In the genomic region with DNA sequence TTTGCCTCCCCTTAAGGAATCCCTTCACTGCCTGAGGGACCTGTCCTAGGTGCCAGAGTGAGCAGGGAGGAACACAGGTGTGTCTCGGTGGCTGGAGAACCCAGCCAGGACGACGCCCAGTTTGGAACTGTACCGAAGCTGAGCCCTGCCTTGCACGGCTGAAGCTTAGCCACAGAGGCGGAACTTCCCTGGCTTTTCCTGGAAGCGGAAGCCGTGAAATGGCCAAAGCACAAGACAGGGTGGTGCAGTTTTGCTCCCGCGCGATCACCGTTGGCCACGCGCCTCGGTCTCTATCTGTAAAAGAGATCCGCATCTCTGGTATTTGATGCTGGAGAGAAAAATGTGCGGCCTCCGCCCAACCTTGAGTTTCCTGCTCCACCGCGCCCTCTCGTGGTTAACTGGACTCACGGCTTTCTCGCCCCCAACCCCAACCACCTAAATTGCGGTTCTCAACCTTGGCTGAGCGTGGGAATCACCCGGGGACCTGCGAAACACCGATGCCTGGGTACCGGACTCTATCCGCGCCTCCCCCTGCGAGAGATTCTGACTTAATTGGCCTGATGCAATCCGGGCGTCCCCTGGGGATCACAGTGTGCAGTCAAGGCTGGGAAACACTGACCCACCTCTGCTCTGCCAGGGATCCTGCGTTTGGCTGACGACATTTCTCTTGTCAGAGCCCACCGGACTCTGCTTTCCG, we compare ENCODE assay signal across 8 cellular contexts.
DNase-seq lines count a peak whose midpoint lies in the region; ATAC-seq and TF ChIP-seq lines count a peak whose summit lies in the region.

No MANE protein-coding gene starts in this region.

- no peaks in the 10 kb centered on the region for H3K36me3 Mint-ChIP-seq in activated naive CD4-positive, alpha-beta T cell treated with anti-CD3 and anti-CD28 coated beads for 36 hours (ENCODE audit: low read depth)

- no peak overlapping the region for H3K27ac Mint-ChIP-seq in activated naive CD4-positive, alpha-beta T cell treated with anti-CD3 and anti-CD28 coated beads for 36 hours

- no peaks in the 10 kb centered on the region for H3K9me3 Mint-ChIP-seq in activated naive CD4-positive, alpha-beta T cell treated with anti-CD3 and anti-CD28 coated beads for 36 hours

- H3K27me3 Mint-ChIP-seq in activated naive CD4-positive, alpha-beta T cell treated with anti-CD3 and anti-CD28 coated beads for 36 hours (ENCODE audit: low read depth) = peaks cover 3% of the 10 kb centered on the region

- CTCF ChIA-PET in activated naive CD4-positive, alpha-beta T cell treated with anti-CD3 and anti-CD28 coated beads for 36 hours (lab: Charles Lee) = interaction anchor here (0.6 to 2.9 kb wide), 8 partner anchors 14 to 154 kb away, joined by 3 to 28 read pairs (median 4); no protein-coding TSS in a partner anchor

- intact Hi-C loops in activated naive CD4-positive, alpha-beta T cell treated with anti-CD3 and anti-CD28 coated beads for 36 hours (cut with micrococcal nuclease) = loop anchor here (1.0 to 2.0 kb wide), 4 partner anchors 105 to 393 kb away; partner anchors contain the start of gene MFGE8

- H3K4me1 Mint-ChIP-seq in activated naive CD4-positive, alpha-beta T cell treated with anti-CD3 and anti-CD28 coated beads for 36 hours (ENCODE audit: low read depth) = peaks cover 12% of the 10 kb centered on the region

- peak; percentile 76 for TF ChIP-seq CTCF in AG10803 (conservative IDR thresholded peaks at IDR 0.05; ENCODE audit: low read length)

- peak overlapping the region; percentile 52 for H3K4me3 ChIP-seq in AG10803 (ENCODE audit: low read length)

- H3K4me3 Mint-ChIP-seq in activated naive CD4-positive, alpha-beta T cell treated with anti-CD3 and anti-CD28 coated beads for 36 hours = peak overlapping the region; percentile 43

- in situ Hi-C loops in SK-MEL-5 (cut with HindIII; ENCODE audit: low pct_unique_long_range_greater_than_20kb, low sequenced_read_pairs) = no loop called here

- DNase-seq in AG10803 (ENCODE audit: low read depth) (peak; percentile 84), LHCN-M2 (ENCODE audit: low read depth) (peak; percentile 62), SK-MEL-5 (ENCODE audit: low read depth, low spot score) (peak; percentile 80), globus pallidus (ENCODE audit: low spot score) (peak; percentile 37), nucleus accumbens (lab: John Stamatoyannopoulos, UW) (peak in 49 of 56 donors; percentile 11 to 86 (median 54)), stromal cell of bone marrow (ENCODE audit: low read depth) (peak; percentile 67)
- DNase-seq in activated naive CD4-positive, alpha-beta T cell treated with anti-CD3 and anti-CD28 coated beads for 36 hours = peak; percentile 93

- peak; percentile 70 for ATAC-seq in GM19351 (IDR thresholded peaks at IDR 0.05; ENCODE audit: unreplicated experiment)

Comparison
In these comparisons a context has a peak if more than half of its experiments do, and no peak if none do; other contexts are left out.
1. Peak in every context shown above with its lines: DNase-seq, ATAC-seq and H3K4me3 ChIP-seq.
2. DNase-seq: peak in every context shown above with its lines; median percentile 93 in activated naive CD4-positive, alpha-beta T cell treated with anti-CD3 and anti-CD28 coated beads for 36 hours; 84 in AG10803; 80 in SK-MEL-5; 67 in stromal cell of bone marrow; 62 in LHCN-M2; 54 in nucleus accumbens; 37 in globus pallidus.